In genomic region chr17:68257924-68258323, GRCh38 we compare ENCODE assay signal across 16 cellular contexts. TPM values are rescaled to one million over a fixed set of nuclear protein-coding genes. Genes with fewer than 3 reads are reported as not detected.
DNase-seq lines count a peak whose midpoint lies in the region; ATAC-seq, FAIRE-seq and TF ChIP-seq lines count a peak whose summit lies in the region.
"Had no signal": no experiment of that assay in that cellular context is flagged by ENCODE, and none has a peak within 500 bp of the region (broad histone marks: within the 10 kb centered on the region; RNA-seq: fewer than 3 reads in every experiment).

No MANE protein-coding gene starts in this region.

- H4K91ac ChIP-seq in mesenchymal stem cell (ENCODE audit: low read length) = no peak overlapping the region

- intact Hi-C loops in activated B cell treated with CpG ODN at 0.5 μM for 24 hours (cut with micrococcal nuclease) = loop anchor here (1.0 kb wide), 2 partner anchors 10 to 21 kb away; partner anchors contain the start of gene AMZ2

- no peak overlapping the region for H2AFZ ChIP-seq in mesenchymal stem cell (ENCODE audit: low read depth, low read length)

- H4K8ac ChIP-seq in mesenchymal stem cell (ENCODE audit: low read length) = no peak overlapping the region

- no peaks in the 10 kb centered on the region for H3K36me3 ChIP-seq in CD4-positive, CD25-positive, alpha-beta regulatory T cell (ENCODE audit: control insufficient read depth, insufficient read depth, low read length)
- H3K36me3 ChIP-seq in mesenchymal stem cell (ENCODE audit: control insufficient read depth in 1 of 2, insufficient read depth in 2 of 2, low read depth in 1 of 2, low read length in 2 of 2) = peaks cover 14 to 45% of the 10 kb centered on the region in 2 experiments

- ATAC-seq in CD4-positive, CD25-positive, alpha-beta regulatory T cell (ENCODE audit: low read depth in 2 of 2) = no peak
- no peak for ATAC-seq in activated B cell treated with CpG ODN at 0.5 μM for 24 hours (ENCODE audit: low read depth)
- ATAC-seq in GM18502 (IDR thresholded peaks at IDR 0.05; ENCODE audit: poor library complexity, unreplicated experiment) = no peak
- ATAC-seq: right cardiac atrium had no signal

- H3K9me3 Mint-ChIP-seq in CD4-positive, CD25-positive, alpha-beta regulatory T cell = no peaks in the 10 kb centered on the region
- H3K9me3 Mint-ChIP-seq in activated B cell treated with CpG ODN at 0.5 μM for 24 hours = no peaks in the 10 kb centered on the region

- CTCF ChIA-PET in activated B cell treated with CpG ODN at 0.5 μM for 24 hours (lab: Charles Lee) = interaction anchor here (0.9 to 1.1 kb wide), 3 partner anchors 48 to 85 kb away, joined by 3 to 4 read pairs (median 3); no protein-coding TSS in a partner anchor

- H3K79me1 ChIP-seq in mesenchymal stem cell (replicated peaks; ENCODE audit: low read length, poor library complexity, severe bottlenecking) = peaks cover 1% of the 10 kb centered on the region

- no peak overlapping the region for H2BK12ac ChIP-seq in mesenchymal stem cell (ENCODE audit: low read length in 2 of 2)

- no peak overlapping the region for H3K4me2 ChIP-seq in mesenchymal stem cell (ENCODE audit: low read length, poor library complexity, severe bottlenecking)

- H3K4me1 Mint-ChIP-seq in CD4-positive, CD25-positive, alpha-beta regulatory T cell = peaks cover 34 to 81% (median 68%) of the 10 kb centered on the region in 4 donors
- peaks cover 83% of the 10 kb centered on the region for H3K4me1 Mint-ChIP-seq in activated B cell treated with CpG ODN at 0.5 μM for 24 hours

- peak overlapping the region; percentile 74 for H3K9ac ChIP-seq in mesenchymal stem cell (ENCODE audit: low read length)

- peak overlapping the region in 3 of 4 donors; percentile 23 to 47 (median 39) for H3K4me3 Mint-ChIP-seq in CD4-positive, CD25-positive, alpha-beta regulatory T cell
- peak overlapping the region; percentile 24 for H3K4me3 Mint-ChIP-seq in activated B cell treated with CpG ODN at 0.5 μM for 24 hours

- no peak overlapping the region for H2AK5ac ChIP-seq in mesenchymal stem cell (ENCODE audit: low read length, severe bottlenecking)

- peak overlapping the region; percentile 87 to 93 (median 91) for H3K27ac Mint-ChIP-seq in CD4-positive, CD25-positive, alpha-beta regulatory T cell
- peak overlapping the region; percentile 89 for H3K27ac Mint-ChIP-seq in activated B cell treated with CpG ODN at 0.5 μM for 24 hours

- H2BK5ac ChIP-seq in mesenchymal stem cell (ENCODE audit: low read depth, low read length, poor library complexity, severe bottlenecking) = no peak overlapping the region

- no peak for TF ChIP-seq CTCF in activated B cell treated with CpG ODN at 0.5 μM for 24 hours (IDR thresholded peaks at IDR 0.05)

- no peak overlapping the region for H3K23ac ChIP-seq in mesenchymal stem cell (ENCODE audit: low read length in 2 of 2)

- H3K27me3 Mint-ChIP-seq in CD4-positive, CD25-positive, alpha-beta regulatory T cell = no peaks in the 10 kb centered on the region
- no peaks in the 10 kb centered on the region for H3K27me3 Mint-ChIP-seq in activated B cell treated with CpG ODN at 0.5 μM for 24 hours

- no peak overlapping the region for H2BK120ac ChIP-seq in mesenchymal stem cell (ENCODE audit: low read depth, low read length)

- no peak overlapping the region for H3K4me3 ChIP-seq in CD4-positive, CD25-positive, alpha-beta regulatory T cell (ENCODE audit: low read depth, low read length)
- no peak overlapping the region for H3K4me3 ChIP-seq in mesenchymal stem cell (ENCODE audit: insufficient read depth in 1 of 2, low read depth in 1 of 2, low read length in 2 of 2)

- no peaks in the 10 kb centered on the region for H3K27me3 ChIP-seq in CD4-positive, CD25-positive, alpha-beta regulatory T cell (ENCODE audit: control insufficient read depth, insufficient read depth, low read length)
- no peaks in the 10 kb centered on the region for H3K27me3 ChIP-seq in mesenchymal stem cell (ENCODE audit: control insufficient read depth in 1 of 2, insufficient read depth in 1 of 2, low read length in 2 of 2)

- peak in 1 of 3 donors; percentile 25 for DNase-seq in CD4-positive, CD25-positive, alpha-beta regulatory T cell
- DNase-seq in GM19239 (ENCODE audit: insufficient read length, low spot score) = no peak
- DNase-seq in activated B cell treated with CpG ODN at 0.5 μM for 24 hours = no peak
- DNase-seq in mesenchymal stem cell = no peak
- DNase-seq in NK-92 treated with Interleukin-12 subunit alpha and Interleukin-12 subunit beta, amount 100 ng/mL, for 24 hours (lab: John Stamatoyannopoulos, UW) = no peak
- DNase-seq in NCI-H1048 (lab: John Stamatoyannopoulos, UW) = no peak
- DNase-seq: caudate nucleus, glutamatergic neuron, HCEC 1CT, kidney glomerular epithelial cell, NCI-H1436, NCI-H526 treated with DMSO at 0.1 percent for 48 hours, right cardiac atrium, Right ventricle myocardium superior had no signal

- peak overlapping the region; percentile 96 for H3K27ac ChIP-seq in CD4-positive, CD25-positive, alpha-beta regulatory T cell (ENCODE audit: insufficient read depth, low read length, poor library complexity, severe bottlenecking)
- H3K27ac ChIP-seq in mesenchymal stem cell (ENCODE audit: low read length, poor library complexity, severe bottlenecking) = no peak overlapping the region

- no peak overlapping the region for H2BK15ac ChIP-seq in mesenchymal stem cell (ENCODE audit: low read depth, poor library complexity, severe bottlenecking)

- no peak overlapping the region for H3K18ac ChIP-seq in mesenchymal stem cell (ENCODE audit: low read depth in 1 of 2, low read length in 2 of 2)

- no peak overlapping the region for H3K14ac ChIP-seq in mesenchymal stem cell (ENCODE audit: low read length in 2 of 2)

- H3K4me1 ChIP-seq in CD4-positive, CD25-positive, alpha-beta regulatory T cell (ENCODE audit: control insufficient read depth, insufficient read depth, low read length, poor library complexity, severe bottlenecking) = peaks cover 75% of the 10 kb centered on the region
- H3K4me1 ChIP-seq in mesenchymal stem cell (ENCODE audit: control insufficient read depth, insufficient read depth, low read depth, low read length) = no peaks in the 10 kb centered on the region

- POLR2A ChIA-PET in activated B cell treated with CpG ODN at 0.5 μM for 24 hours (lab: Charles Lee) = interaction anchor here (1.2 to 5.3 kb wide), 8 partner anchors 9 to 53 kb away, joined by 3 to 66 read pairs (median 11); partner anchors contain the start of genes AMZ2, ARSG and SLC16A6

- peaks cover 34% of the 10 kb centered on the region for H3K36me3 Mint-ChIP-seq in CD4-positive, CD25-positive, alpha-beta regulatory T cell
- H3K36me3 Mint-ChIP-seq in activated B cell treated with CpG ODN at 0.5 μM for 24 hours (ENCODE audit: low read depth) = peaks cover 43% of the 10 kb centered on the region

- H3K9me3 ChIP-seq in CD4-positive, CD25-positive, alpha-beta regulatory T cell (ENCODE audit: control insufficient read depth in 2 of 2, low read length in 2 of 2) = no peaks in the 10 kb centered on the region
- H3K9me3 ChIP-seq in mesenchymal stem cell (ENCODE audit: control insufficient read depth, low read length) = no peaks in the 10 kb centered on the region

- H3K4ac ChIP-seq in mesenchymal stem cell (ENCODE audit: low read depth in 1 of 2, low read length in 2 of 2) = no peak overlapping the region

- FAIRE-seq in GM19239 (lab: Jason Lieb, UNC) = peak; percentile 47

RNA-seq across cellular contexts. Expression of gene AMZ2, which starts 10.1 kb away (rescaled TPM):
- total RNA-seq in CD4-positive, CD25-positive, alpha-beta regulatory T cell = 58.6 TPM
- polyA plus RNA-seq in CD4-positive, CD25-positive, alpha-beta regulatory T cell = 100 to 1,000 TPM; 102 to 116 (median 114) TPM
- total RNA-seq in activated B cell treated with CpG ODN at 0.5 μM for 24 hours = 42.1 and 55.4 TPM in 2 replicates
- 106 TPM for polyA plus RNA-seq in mesenchymal stem cell (2013, experiment 1 of 2)
- 97.9 TPM for polyA plus RNA-seq in mesenchymal stem cell (2013, experiment 2 of 2)

RNA-seq across cellular contexts. Expression of gene SLC16A6, which starts 33.0 kb away (rescaled TPM):
- 11.5 TPM for total RNA-seq in CD4-positive, CD25-positive, alpha-beta regulatory T cell
- polyA plus RNA-seq in CD4-positive, CD25-positive, alpha-beta regulatory T cell = 1 to 10 TPM; 1.9 to 5.1 (median 3.0) TPM
- 10.2 and 11.0 TPM in 2 replicates for total RNA-seq in activated B cell treated with CpG ODN at 0.5 μM for 24 hours
- 48.0 TPM for polyA plus RNA-seq in mesenchymal stem cell (2013, experiment 1 of 2)
- 49.8 TPM for polyA plus RNA-seq in mesenchymal stem cell (2013, experiment 2 of 2)
- total RNA-seq: epithelial cell of proximal tubule had no signal

RNA-seq across cellular contexts. Expression of gene ARSG, which starts 33.4 kb away (rescaled TPM):
- total RNA-seq in CD4-positive, CD25-positive, alpha-beta regulatory T cell = 21.8 TPM
- 10 to 100 TPM; 10.3 to 13.7 (median 12.5) TPM for polyA plus RNA-seq in CD4-positive, CD25-positive, alpha-beta regulatory T cell
- 15.5 and 19.6 TPM in 2 replicates for total RNA-seq in activated B cell treated with CpG ODN at 0.5 μM for 24 hours
- polyA plus RNA-seq in mesenchymal stem cell (2013, experiment 1 of 2) = 4.5 TPM
- polyA plus RNA-seq in mesenchymal stem cell (2013, experiment 2 of 2) = 4.7 TPM
